In genomic region chr2:2721296-2721835, GRCh38 we compare ENCODE assay signal across 36 cellular contexts.
"Had no signal": no experiment of that assay in that cellular context is flagged by ENCODE, and none has a peak within 500 bp of the region (broad histone marks: within the 10 kb centered on the region; RNA-seq: fewer than 3 reads in every experiment).

No MANE protein-coding gene starts in this region.

- H3K4me1 Mint-ChIP-seq: activated naive CD4-positive, alpha-beta T cell treated with anti-CD3 and anti-CD28 coated beads, Interleukin-2, amount 10 ng/mL, durations not matched to agents 7 days and 5 days; activated naive CD4-positive, alpha-beta T cell treated with anti-CD3 and anti-CD28 coated beads, Interleukin-2, amount 50 U/mL, for 24 hours; activated naive CD8-positive, alpha-beta T cell treated with anti-CD3 and anti-CD28 coated beads for 36 hours; activated naive CD8-positive, alpha-beta T cell treated with anti-CD3 and anti-CD28 coated beads, Interleukin-2, amount 10 ng/mL, durations not matched to agents 7 days and 5 days; activated naive CD8-positive, alpha-beta T cell treated with anti-CD3 and anti-CD28 coated beads, Interleukin-2, amount 50 U/mL, for 24 hours; activated T-helper 17 cell treated with anti-CD3 and anti-CD28 coated beads, Interleukin-2, amount 50 U/mL, for 72 hours; central memory CD8-positive, alpha-beta T cell had no signal

- H3K4me3 ChIP-seq: adrenal gland, ascending aorta, body of pancreas, breast epithelium, cardiac muscle cell had no signal

- H3K4me3 Mint-ChIP-seq: activated naive CD4-positive, alpha-beta T cell treated with anti-CD3 and anti-CD28 coated beads for 36 hours; activated naive CD4-positive, alpha-beta T cell treated with anti-CD3 and anti-CD28 coated beads, Interleukin-2, amount 10 ng/mL, durations not matched to agents 7 days and 5 days; activated naive CD4-positive, alpha-beta T cell treated with anti-CD3 and anti-CD28 coated beads, Interleukin-2, amount 50 U/mL, for 24 hours; activated naive CD8-positive, alpha-beta T cell; activated naive CD8-positive, alpha-beta T cell treated with anti-CD3 and anti-CD28 coated beads for 36 hours; activated naive CD8-positive, alpha-beta T cell treated with anti-CD3 and anti-CD28 coated beads, Interleukin-2, amount 10 ng/mL, durations not matched to agents 7 days and 5 days; activated naive CD8-positive, alpha-beta T cell treated with anti-CD3 and anti-CD28 coated beads, Interleukin-2, amount 50 U/mL, for 24 hours; activated T-cell treated with anti-CD3 and anti-CD28 coated beads, Interleukin-2, amount 50 U/mL, for 24 hours; activated T-cell treated with anti-CD3 and anti-CD28 coated beads, Interleukin-2, amount 50 U/mL, for 4 hours; activated T-cell treated with anti-CD3 and anti-CD28 coated beads, Interleukin-2, amount 50 U/mL, for 72 hours; activated T-helper 1 cell treated with anti-CD3 and anti-CD28 coated beads, Interleukin-12 subunit alpha, Interleukin-12 subunit beta, Interleukin-2, Interleukin-4 antibody, amounts not matched to agents 30 ng/mL and 10 ng/mL and 1 ng/mL, durations not matched to agents 14 hours and 24 hours and 36 hours; activated T-helper 17 cell treated with anti-CD3 and anti-CD28 coated beads, Interleukin-2, amount 50 U/mL, for 72 hours; brain; central memory CD8-positive, alpha-beta T cell had no signal

- H3K4me1 ChIP-seq: adrenal gland, ascending aorta, body of pancreas, breast epithelium had no signal

- DNase-seq: activated effector memory CD4-positive, alpha-beta T cell treated with anti-CD3 and anti-CD28 coated beads, Interleukin-2, amount 50 U/mL, for 16 hours; activated effector memory CD4-positive, alpha-beta T cell treated with Interleukin-2 at 50 U/mL for 16 hours; activated gamma-delta T cell; activated gamma-delta T cell treated with Interleukin-2 at 50 U/mL for 16 hours; activated naive CD4-positive, alpha-beta T cell; activated naive CD4-positive, alpha-beta T cell treated with anti-CD3 and anti-CD28 coated beads for 36 hours; activated naive CD4-positive, alpha-beta T cell treated with anti-CD3 and anti-CD28 coated beads, Interleukin-2, amount 10 ng/mL, durations not matched to agents 7 days and 5 days; activated naive CD4-positive, alpha-beta T cell treated with anti-CD3 and anti-CD28 coated beads, Interleukin-2, amount 50 U/mL, for 16 hours; activated naive CD4-positive, alpha-beta T cell treated with Interleukin-2 at 50 U/mL for 16 hours; activated naive CD8-positive, alpha-beta T cell treated with anti-CD3 and anti-CD28 coated beads for 36 hours; activated naive CD8-positive, alpha-beta T cell treated with anti-CD3 and anti-CD28 coated beads, Interleukin-2, amount 10 ng/mL, durations not matched to agents 7 days and 5 days; activated naive CD8-positive, alpha-beta T cell treated with anti-CD3 and anti-CD28 coated beads, Interleukin-2, amount 50 U/mL, for 24 hours; activated T-cell treated with anti-CD3 and anti-CD28 coated beads for 4 hours; activated T-cell treated with anti-CD3 and anti-CD28 coated beads, Interleukin-2, amount 50 U/mL, for 1 hour; activated T-cell treated with anti-CD3 and anti-CD28 coated beads, Interleukin-2, amount 50 U/mL, for 24 hours; activated T-cell treated with anti-CD3 and anti-CD28 coated beads, Interleukin-2, amount 50 U/mL, for 4 hours; activated T-cell treated with anti-CD3 and anti-CD28 coated beads, Interleukin-2, amount 50 U/mL, for 48 hours; activated T-cell treated with anti-CD3 and anti-CD28 coated beads, Interleukin-2, amount 50 U/mL, for 72 hours; adrenal gland; amniotic stem cell; amygdala; anterior cingulate cortex; body of pancreas; brain microvascular endothelial cell; central memory CD4-positive, alpha-beta T cell; cerebellar nuclear complex had no signal

- H3K27me3 Mint-ChIP-seq: activated naive CD4-positive, alpha-beta T cell treated with anti-CD3 and anti-CD28 coated beads, Interleukin-2, amount 10 ng/mL, durations not matched to agents 7 days and 5 days; activated naive CD4-positive, alpha-beta T cell treated with anti-CD3 and anti-CD28 coated beads, Interleukin-2, amount 50 U/mL, for 24 hours; activated naive CD8-positive, alpha-beta T cell; activated naive CD8-positive, alpha-beta T cell treated with anti-CD3 and anti-CD28 coated beads, Interleukin-2, amount 10 ng/mL, durations not matched to agents 7 days and 5 days; activated naive CD8-positive, alpha-beta T cell treated with anti-CD3 and anti-CD28 coated beads, Interleukin-2, amount 50 U/mL, for 24 hours; activated T-cell treated with anti-CD3 and anti-CD28 coated beads, Interleukin-2, amount 50 U/mL, for 24 hours; central memory CD8-positive, alpha-beta T cell had no signal

- H3K36me3 Mint-ChIP-seq: activated naive CD4-positive, alpha-beta T cell treated with anti-CD3 and anti-CD28 coated beads, Interleukin-2, amount 10 ng/mL, durations not matched to agents 7 days and 5 days; activated naive CD4-positive, alpha-beta T cell treated with anti-CD3 and anti-CD28 coated beads, Interleukin-2, amount 50 U/mL, for 24 hours; activated naive CD4-positive, alpha-beta T cell treated with anti-CD3 and anti-CD28 coated beads, Interleukin-2, amount 50 U/mL, for 72 hours; activated naive CD8-positive, alpha-beta T cell; activated naive CD8-positive, alpha-beta T cell treated with anti-CD3 and anti-CD28 coated beads for 36 hours; activated naive CD8-positive, alpha-beta T cell treated with anti-CD3 and anti-CD28 coated beads, Interleukin-2, amount 10 ng/mL, durations not matched to agents 7 days and 5 days; brain had no signal

- H3K27ac Mint-ChIP-seq: activated naive CD4-positive, alpha-beta T cell treated with anti-CD3 and anti-CD28 coated beads for 36 hours; activated naive CD4-positive, alpha-beta T cell treated with anti-CD3 and anti-CD28 coated beads, Interleukin-2, amount 10 ng/mL, durations not matched to agents 7 days and 5 days; activated naive CD4-positive, alpha-beta T cell treated with anti-CD3 and anti-CD28 coated beads, Interleukin-2, amount 50 U/mL, for 24 hours; activated naive CD4-positive, alpha-beta T cell treated with anti-CD3 and anti-CD28 coated beads, Interleukin-2, amount 50 U/mL, for 72 hours; activated naive CD8-positive, alpha-beta T cell; activated naive CD8-positive, alpha-beta T cell treated with anti-CD3 and anti-CD28 coated beads for 36 hours; activated naive CD8-positive, alpha-beta T cell treated with anti-CD3 and anti-CD28 coated beads, Interleukin-2, amount 10 ng/mL, durations not matched to agents 7 days and 5 days; activated naive CD8-positive, alpha-beta T cell treated with anti-CD3 and anti-CD28 coated beads, Interleukin-2, amount 50 U/mL, for 24 hours; activated T-cell treated with anti-CD3 and anti-CD28 coated beads, Interleukin-2, amount 50 U/mL, for 24 hours; activated T-cell treated with anti-CD3 and anti-CD28 coated beads, Interleukin-2, amount 50 U/mL, for 72 hours; activated T-helper 1 cell treated with anti-CD3 and anti-CD28 coated beads, Interleukin-12 subunit alpha, Interleukin-12 subunit beta, Interleukin-2, Interleukin-4 antibody, amounts not matched to agents 30 ng/mL and 10 ng/mL and 1 ng/mL, durations not matched to agents 14 hours and 24 hours and 36 hours; activated T-helper 17 cell treated with anti-CD3 and anti-CD28 coated beads, Interleukin-2, amount 50 U/mL, for 72 hours; brain had no signal

- H3K27ac ChIP-seq: adrenal gland, ascending aorta, body of pancreas, brain microvascular endothelial cell, breast epithelium, cardiac muscle cell had no signal

- H3K9me3 Mint-ChIP-seq: activated naive CD4-positive, alpha-beta T cell treated with anti-CD3 and anti-CD28 coated beads for 36 hours; activated naive CD4-positive, alpha-beta T cell treated with anti-CD3 and anti-CD28 coated beads, Interleukin-2, amount 10 ng/mL, durations not matched to agents 7 days and 5 days; activated naive CD4-positive, alpha-beta T cell treated with anti-CD3 and anti-CD28 coated beads, Interleukin-2, amount 50 U/mL, for 24 hours; activated naive CD4-positive, alpha-beta T cell treated with anti-CD3 and anti-CD28 coated beads, Interleukin-2, amount 50 U/mL, for 72 hours; activated naive CD8-positive, alpha-beta T cell treated with anti-CD3 and anti-CD28 coated beads for 36 hours; activated naive CD8-positive, alpha-beta T cell treated with anti-CD3 and anti-CD28 coated beads, Interleukin-2, amount 10 ng/mL, durations not matched to agents 7 days and 5 days; activated naive CD8-positive, alpha-beta T cell treated with anti-CD3 and anti-CD28 coated beads, Interleukin-2, amount 50 U/mL, for 24 hours; activated T-cell treated with anti-CD3 and anti-CD28 coated beads, Interleukin-2, amount 50 U/mL, for 24 hours; activated T-cell treated with anti-CD3 and anti-CD28 coated beads, Interleukin-2, amount 50 U/mL, for 4 hours; activated T-cell treated with anti-CD3 and anti-CD28 coated beads, Interleukin-2, amount 50 U/mL, for 72 hours; activated T-helper 1 cell treated with anti-CD3 and anti-CD28 coated beads, Interleukin-12 subunit alpha, Interleukin-12 subunit beta, Interleukin-2, Interleukin-4 antibody, amounts not matched to agents 30 ng/mL and 10 ng/mL and 1 ng/mL, durations not matched to agents 14 hours and 24 hours and 36 hours; activated T-helper 17 cell treated with anti-CD3 and anti-CD28 coated beads, Interleukin-2, amount 50 U/mL, for 72 hours; central memory CD8-positive, alpha-beta T cell had no signal

- H3K36me3 ChIP-seq: adrenal gland, ascending aorta, brain microvascular endothelial cell, breast epithelium, cardiac muscle cell had no signal

- H3K27me3 ChIP-seq: adrenal gland, ascending aorta, body of pancreas, brain microvascular endothelial cell, breast epithelium, cardiac muscle cell had no signal

- ATAC-seq: activated naive CD4-positive, alpha-beta T cell treated with anti-CD3 and anti-CD28 coated beads, Interleukin-2, amount 50 U/mL, for 72 hours; activated naive CD8-positive, alpha-beta T cell treated with anti-CD3 and anti-CD28 coated beads, Interleukin-2, amount 50 U/mL, for 24 hours; activated T-cell treated with anti-CD3 and anti-CD28 coated beads, Interleukin-2, amount 50 U/mL, for 4 hours; activated T-cell treated with anti-CD3 and anti-CD28 coated beads, Interleukin-2, amount 50 U/mL, for 72 hours; activated T-helper 17 cell treated with anti-CD3 and anti-CD28 coated beads, Interleukin-2, amount 50 U/mL, for 72 hours; body of pancreas had no signal

- H3K9me3 ChIP-seq: adrenal gland, ascending aorta, body of pancreas, breast epithelium had no signal
